ENCODE assay signal across 10 cellular contexts in the genomic region with DNA sequence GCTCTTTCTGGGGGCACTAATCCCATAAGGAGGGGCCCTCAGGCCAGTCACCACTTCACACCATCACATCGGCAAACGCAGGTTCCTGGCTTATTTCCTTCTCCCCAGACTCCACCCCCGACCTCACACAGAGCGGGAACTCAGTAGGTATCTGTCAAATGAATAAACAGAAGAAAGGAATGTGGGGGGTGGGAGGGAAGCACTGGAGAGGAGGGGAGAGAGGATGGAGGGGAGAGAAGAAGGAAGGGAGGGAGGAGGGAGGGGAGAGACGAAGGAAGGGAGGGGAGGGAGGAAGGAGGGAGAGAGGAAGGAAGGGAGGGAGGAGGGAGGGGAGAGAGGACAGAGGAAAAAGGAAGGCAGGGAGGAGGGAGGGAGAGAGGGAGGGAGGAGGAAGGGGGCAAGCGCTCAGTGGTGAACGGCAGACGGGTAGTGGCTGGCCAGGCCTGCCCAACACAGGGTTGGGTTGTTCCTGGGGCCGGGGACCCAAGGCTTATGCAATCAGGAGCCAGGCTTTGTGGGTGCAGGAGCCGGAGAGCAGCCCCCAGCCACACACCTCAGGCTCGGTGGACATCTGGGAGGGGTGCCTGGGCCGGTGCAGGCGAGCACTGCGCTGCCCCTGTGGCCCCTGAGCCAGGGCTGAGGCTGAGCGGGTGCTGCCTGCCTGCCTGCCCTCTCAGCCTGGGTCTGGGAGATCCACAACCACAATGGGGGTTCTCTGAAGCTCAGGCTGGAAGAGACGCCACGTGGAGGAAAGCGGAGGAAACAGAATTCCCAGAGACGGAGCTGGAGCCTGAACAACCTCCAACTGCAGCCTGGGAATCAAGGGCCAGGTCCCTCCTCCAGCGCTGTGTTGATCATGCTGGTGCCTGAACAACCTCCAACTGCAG. TPM values are rescaled to one million over a fixed set of nuclear protein-coding genes. Genes with fewer than 3 reads are reported as not detected.
DNase-seq lines count a peak whose midpoint lies in the region; ATAC-seq and TF ChIP-seq lines count a peak whose summit lies in the region.
"Had no signal": no experiment of that assay in that cellular context is flagged by ENCODE, and none has a peak within 500 bp of the region (broad histone marks: within the 10 kb centered on the region; RNA-seq: fewer than 3 reads in every experiment).

No MANE protein-coding gene starts in this region.

- H3K27me3 ChIP-seq in BLaER1 = no peaks in the 10 kb centered on the region
- no peaks in the 10 kb centered on the region for H3K27me3 ChIP-seq in SJCRH30
- H3K27me3 ChIP-seq in tibial artery = peaks cover 0 to 63% of the 10 kb centered on the region in 2 donors

- no peaks in the 10 kb centered on the region for H3K9me3 Mint-ChIP-seq in WTC11
- H3K9me3 Mint-ChIP-seq: activated CD4-positive, alpha-beta memory T cell treated with anti-CD3 and anti-CD28 coated beads, Interleukin-2, amount 10 ng/mL, durations not matched to agents 7 days and 5 days had no signal

- peaks cover 11% of the 10 kb centered on the region; the same call in 1 of the 2 replicates for H3K36me3 Mint-ChIP-seq in WTC11

- intact Hi-C loops in tibial artery (cut with DNase I; ENCODE audit: low total_unique reads) = no loop called here

- POLR2A ChIA-PET in WTC11 (lab: Charles Lee) = no interaction called here

- H3K27ac Mint-ChIP-seq in WTC11 = no peak overlapping the region
- H3K27ac Mint-ChIP-seq: activated CD4-positive, alpha-beta memory T cell treated with anti-CD3 and anti-CD28 coated beads, Interleukin-2, amount 10 ng/mL, durations not matched to agents 7 days and 5 days had no signal

- H3K36me3 ChIP-seq in BLaER1 (peaks cover 21% of the 10 kb centered on the region), ES-I3 (ENCODE audit: insufficient read depth, low read length) (no peaks in the 10 kb centered on the region), SJCRH30 (no peaks in the 10 kb centered on the region), tibial artery (no peaks in the 10 kb centered on the region)

- peaks cover 77% of the 10 kb centered on the region for H3K27me3 Mint-ChIP-seq in WTC11 (ENCODE audit: low read depth)

- peaks cover 32% of the 10 kb centered on the region for H3K9me3 ChIP-seq in BLaER1
- H3K9me3 ChIP-seq in ES-I3 (ENCODE audit: control insufficient read depth, insufficient read depth, low read length) = no peaks in the 10 kb centered on the region
- H3K9me3 ChIP-seq in SJCRH30 (replicated peaks) = no peaks in the 10 kb centered on the region
- H3K9me3 ChIP-seq in tibial artery = no peaks in the 10 kb centered on the region

- ATAC-seq in WTC11 (peak; percentile 70), HG03469 (IDR thresholded peaks at IDR 0.05; ENCODE audit: unreplicated experiment) (no peak)

- H3K4me1 ChIP-seq in BLaER1 (peaks cover 100% of the 10 kb centered on the region), ES-I3 (ENCODE audit: insufficient read depth, low read length) (no peaks in the 10 kb centered on the region), SJCRH30 (peaks cover 8% of the 10 kb centered on the region), tibial artery (peaks cover 0 to 6% (median 0%) of the 10 kb centered on the region in 4 donors)

- H3K4me1 Mint-ChIP-seq in WTC11 = peaks cover 20% of the 10 kb centered on the region

- H3K4me3 ChIP-seq in BLaER1 (no peak overlapping the region; the same call in 1 of the 2 replicates), SJCRH30 (no peak overlapping the region), tibial artery (no peak overlapping the region)

- H4K20me1 ChIP-seq in BLaER1 = no peaks in the 10 kb centered on the region

- H3K4me3 Mint-ChIP-seq in WTC11 = peak overlapping the region; percentile 47
- H3K4me3 Mint-ChIP-seq: activated CD4-positive, alpha-beta memory T cell treated with anti-CD3 and anti-CD28 coated beads, Interleukin-2, amount 10 ng/mL, durations not matched to agents 7 days and 5 days had no signal

- H3K9ac ChIP-seq in BLaER1 = peak overlapping the region; percentile 49; the same call in 1 of the 2 replicates
- peak overlapping the region; percentile 8; the same call in 1 of the 2 replicates for H3K9ac ChIP-seq in ES-I3 (ENCODE audit: low read depth, low read length)

- DNase-seq in WTC11 (ENCODE audit: low spot score) = peak; percentile 71
- DNase-seq in iPS-NIHi7 (ENCODE audit: extremely low spot score) = peak; percentile 76
- DNase-seq in SJCRH30 = no peak
- no peak for DNase-seq in NCI-H187 (lab: John Stamatoyannopoulos, UW)
- DNase-seq in tibial artery = no peak
- DNase-seq: activated CD4-positive, alpha-beta memory T cell treated with anti-CD3 and anti-CD28 coated beads, Interleukin-2, amount 10 ng/mL, durations not matched to agents 7 days and 5 days; RPMI8226 had no signal

- CTCF ChIA-PET in WTC11 (lab: Charles Lee) = interaction anchor here (0.6 to 2.9 kb wide), 2 partner anchors 18 to 23 kb away, joined by 3 to 11 read pairs; no protein-coding TSS in a partner anchor

- TF ChIP-seq CTCF in WTC11 (IDR thresholded peaks at IDR 0.05) (no peak), tibial artery (IDR thresholded peaks at IDR 0.05) (no peak)

- H3K27ac ChIP-seq in BLaER1 = peak overlapping the region; percentile 86
- H3K27ac ChIP-seq in SJCRH30 = no peak overlapping the region
- H3K27ac ChIP-seq in tibial artery = no peak overlapping the region

- H3K4me2 ChIP-seq in BLaER1 = peak overlapping the region; percentile 96

TF ChIP-seq in WTC11, 78 proteins besides CTCF, POLR2A, EP300 and RAD21 (continues in another document):
- TF ChIP-seq, protein P1, sequence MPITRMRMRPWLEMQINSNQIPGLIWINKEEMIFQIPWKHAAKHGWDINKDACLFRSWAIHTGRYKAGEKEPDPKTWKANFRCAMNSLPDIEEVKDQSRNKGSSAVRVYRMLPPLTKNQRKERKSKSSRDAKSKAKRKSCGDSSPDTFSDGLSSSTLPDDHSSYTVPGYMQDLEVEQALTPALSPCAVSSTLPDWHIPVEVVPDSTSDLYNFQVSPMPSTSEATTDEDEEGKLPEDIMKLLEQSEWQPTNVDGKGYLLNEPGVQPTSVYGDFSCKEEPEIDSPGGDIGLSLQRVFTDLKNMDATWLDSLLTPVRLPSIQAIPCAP (CRISPR knock-in tag; IDR thresholded peaks at IDR 0.05) = no peak
- TF ChIP-seq TEAD1 (CRISPR knock-in tag; IDR thresholded peaks at IDR 0.05) (peak; percentile 52; the same call in 1 of the 2 replicates), KAT7 (CRISPR knock-in tag; IDR thresholded peaks at IDR 0.05; ENCODE audit: borderline replicate concordance) (no peak), FOXP1 (CRISPR knock-in tag; IDR thresholded peaks at IDR 0.05; ENCODE audit: borderline replicate concordance) (no peak), JAZF1 (CRISPR knock-in tag; IDR thresholded peaks at IDR 0.05) (no peak)
- TF ChIP-seq, protein P2, sequence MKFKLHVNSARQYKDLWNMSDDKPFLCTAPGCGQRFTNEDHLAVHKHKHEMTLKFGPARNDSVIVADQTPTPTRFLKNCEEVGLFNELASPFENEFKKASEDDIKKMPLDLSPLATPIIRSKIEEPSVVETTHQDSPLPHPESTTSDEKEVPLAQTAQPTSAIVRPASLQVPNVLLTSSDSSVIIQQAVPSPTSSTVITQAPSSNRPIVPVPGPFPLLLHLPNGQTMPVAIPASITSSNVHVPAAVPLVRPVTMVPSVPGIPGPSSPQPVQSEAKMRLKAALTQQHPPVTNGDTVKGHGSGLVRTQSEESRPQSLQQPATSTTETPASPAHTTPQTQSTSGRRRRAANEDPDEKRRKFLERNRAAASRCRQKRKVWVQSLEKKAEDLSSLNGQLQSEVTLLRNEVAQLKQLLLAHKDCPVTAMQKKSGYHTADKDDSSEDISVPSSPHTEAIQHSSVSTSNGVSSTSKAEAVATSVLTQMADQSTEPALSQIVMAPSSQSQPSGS (CRISPR knock-in tag; IDR thresholded peaks at IDR 0.05; ENCODE audit: borderline replicate concordance, low read depth) = no peak
- TF ChIP-seq, protein P3, sequence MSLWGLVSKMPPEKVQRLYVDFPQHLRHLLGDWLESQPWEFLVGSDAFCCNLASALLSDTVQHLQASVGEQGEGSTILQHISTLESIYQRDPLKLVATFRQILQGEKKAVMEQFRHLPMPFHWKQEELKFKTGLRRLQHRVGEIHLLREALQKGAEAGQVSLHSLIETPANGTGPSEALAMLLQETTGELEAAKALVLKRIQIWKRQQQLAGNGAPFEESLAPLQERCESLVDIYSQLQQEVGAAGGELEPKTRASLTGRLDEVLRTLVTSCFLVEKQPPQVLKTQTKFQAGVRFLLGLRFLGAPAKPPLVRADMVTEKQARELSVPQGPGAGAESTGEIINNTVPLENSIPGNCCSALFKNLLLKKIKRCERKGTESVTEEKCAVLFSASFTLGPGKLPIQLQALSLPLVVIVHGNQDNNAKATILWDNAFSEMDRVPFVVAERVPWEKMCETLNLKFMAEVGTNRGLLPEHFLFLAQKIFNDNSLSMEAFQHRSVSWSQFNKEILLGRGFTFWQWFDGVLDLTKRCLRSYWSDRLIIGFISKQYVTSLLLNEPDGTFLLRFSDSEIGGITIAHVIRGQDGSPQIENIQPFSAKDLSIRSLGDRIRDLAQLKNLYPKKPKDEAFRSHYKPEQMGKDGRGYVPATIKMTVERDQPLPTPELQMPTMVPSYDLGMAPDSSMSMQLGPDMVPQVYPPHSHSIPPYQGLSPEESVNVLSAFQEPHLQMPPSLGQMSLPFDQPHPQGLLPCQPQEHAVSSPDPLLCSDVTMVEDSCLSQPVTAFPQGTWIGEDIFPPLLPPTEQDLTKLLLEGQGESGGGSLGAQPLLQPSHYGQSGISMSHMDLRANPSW (CRISPR knock-in tag; conservative IDR thresholded peaks at IDR 0.05; ENCODE audit: low read depth) = no peak

RNA-seq across cellular contexts. Expression of a gene that starts 52.5 kb away (rescaled TPM):
- 120 to 129 TPM (median 126 TPM) in 3 replicates for total RNA-seq in WTC11 (2021)
- 15.6 and 15.7 TPM in 2 replicates for total RNA-seq in SJCRH30 (2014; rRNA removed; shearing (Covaris generic))

Comparison
In these comparisons a context has a peak if more than half of its experiments do, and no peak if none do; other contexts are left out.
1. DNase-seq: peak in WTC11 (single experiment) and iPS-NIHi7 (single experiment); none in SJCRH30 (0 of 2), NCI-H187 (0 of 2) and tibial artery (0 of 2).